8 cellular contexts compared by ENCODE assay signal in the genomic region with DNA sequence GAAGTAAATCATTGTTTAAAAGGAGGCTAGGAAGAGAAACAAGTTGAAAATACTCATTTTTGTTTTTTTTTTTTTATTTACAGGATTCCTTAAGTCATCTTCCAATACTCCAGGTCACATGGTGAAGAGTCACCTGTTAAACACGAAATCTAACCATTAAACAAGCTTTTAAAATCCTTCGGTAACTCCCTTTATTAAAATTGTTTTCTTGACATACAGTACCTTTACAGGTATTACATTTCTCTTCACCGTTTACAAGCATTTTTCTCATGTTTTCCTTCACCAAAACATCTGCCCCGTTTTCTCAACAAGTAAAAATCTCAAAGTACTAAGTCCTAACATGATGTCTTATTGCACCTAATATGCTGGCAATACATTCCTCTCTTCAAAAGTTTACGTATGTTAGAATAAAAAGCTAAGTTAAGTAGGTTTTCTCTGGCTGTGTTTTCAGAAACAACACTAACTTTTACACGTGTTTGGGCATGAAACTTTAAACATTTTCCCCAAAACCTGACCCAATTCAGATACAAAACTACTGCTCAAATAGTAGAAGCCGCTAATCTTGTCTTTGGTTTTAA. TPM values are rescaled to one million over a fixed set of nuclear protein-coding genes. Genes with fewer than 3 reads are reported as not detected.
DNase-seq lines count a peak whose midpoint lies in the region; ATAC-seq, FAIRE-seq and TF ChIP-seq lines count a peak whose summit lies in the region.

No MANE protein-coding gene starts in this region.

- FAIRE-seq in H54 (lab: Jason Lieb, UNC): no peak

- H2BK15ac ChIP-seq in H9 (ENCODE audit: low read depth, low read length): no peak overlapping the region

- H3K23me2 ChIP-seq in H9 (ENCODE audit: insufficient read length, low read depth, low read length, poor library complexity, severe bottlenecking): peaks cover 7% of the 10 kb centered on the region

- no peak overlapping the region for H3K4ac ChIP-seq in H9 (ENCODE audit: low read depth, low read length)

- no peak overlapping the region; the same call in 1 of the 2 replicates for H3K14ac ChIP-seq in H9 (ENCODE audit: insufficient read depth, low read length)

- no peak overlapping the region for H3K18ac ChIP-seq in H9 (ENCODE audit: insufficient read length, low read depth, low read length)

- no peak overlapping the region for H2BK20ac ChIP-seq in H9 (ENCODE audit: low read depth, low read length, poor library complexity, severe bottlenecking)

- no peak overlapping the region for H2BK12ac ChIP-seq in H9 (ENCODE audit: insufficient read length, low read depth, low read length)

- peak overlapping the region; percentile 100 for H3K9ac ChIP-seq in H9 (ENCODE audit: extremely low read depth, insufficient read length, low read length)

- no peak overlapping the region for H2BK5ac ChIP-seq in H9 (ENCODE audit: insufficient read length, low read length)

- H3T11ph ChIP-seq in H9 (ENCODE audit: low read length): no peak overlapping the region

- H4K8ac ChIP-seq in H9 (replicated peaks; ENCODE audit: insufficient read length, low read depth, low read length): no peak overlapping the region

- TF ChIP-seq EP300 in sigmoid colon (IDR thresholded peaks at IDR 0.05): no peak

- H3K4me3 ChIP-seq in RWPE2 (ENCODE audit: severe bottlenecking): peak overlapping the region; percentile 75
- H3K4me3 ChIP-seq in fibroblast of pulmonary artery (replicated peaks; ENCODE audit: low read depth, low read length): peak overlapping the region; percentile 64
- H3K4me3 ChIP-seq in sigmoid colon: peak overlapping the region; percentile 83 to 98 (median 92)

- peak overlapping the region in 1 of 2 experiments; percentile 97; a peak in 4 of 5 replicates for H3K4me3 Mint-ChIP-seq in H9

- H3K4me2 ChIP-seq in H9 (ENCODE audit: insufficient read depth, insufficient read length, low read length): peak overlapping the region; percentile 88

- H3K9me3 ChIP-seq in H9 (ENCODE audit: control insufficient read depth, low read depth, low read length) (no peaks in the 10 kb centered on the region), RWPE2 (ENCODE audit: severe bottlenecking) (no peaks in the 10 kb centered on the region), sigmoid colon (no peaks in the 10 kb centered on the region)

- TF ChIP-seq CTCF in H9 (conservative IDR thresholded peaks at IDR 0.05) (no peak), RWPE2 (IDR thresholded peaks at IDR 0.05; ENCODE audit: poor library complexity, severe bottlenecking) (no peak), fibroblast of pulmonary artery (IDR thresholded peaks at IDR 0.05; ENCODE audit: low read length, missing control alignments) (no peak), sigmoid colon (IDR thresholded peaks at IDR 0.05) (no peak)

- no peak overlapping the region for H4K91ac ChIP-seq in H9 (ENCODE audit: insufficient read length, low read depth, low read length)

- H3K36me3 ChIP-seq in RWPE2 (ENCODE audit: low read depth): peaks cover 35% of the 10 kb centered on the region
- no peaks in the 10 kb centered on the region for H3K36me3 ChIP-seq in sigmoid colon

- no peak overlapping the region for H2AFZ ChIP-seq in H9 (ENCODE audit: low read length)

- peak overlapping the region; percentile 95 to 98 (median 96) for H3K27ac Mint-ChIP-seq in H9

- H3K27me3 ChIP-seq in H9 (ENCODE audit: insufficient read depth, low read length): no peaks in the 10 kb centered on the region
- no peaks in the 10 kb centered on the region for H3K27me3 ChIP-seq in RWPE2 (ENCODE audit: insufficient read depth, poor library complexity, severe bottlenecking)
- no peaks in the 10 kb centered on the region for H3K27me3 ChIP-seq in sigmoid colon

- no peak overlapping the region for H2BK120ac ChIP-seq in H9 (ENCODE audit: low read depth, low read length, poor library complexity, severe bottlenecking)

- DNase-seq in H9 (no peak), RWPE2 (ENCODE audit: low spot score) (no peak), fibroblast of pulmonary artery (ENCODE audit: low read depth) (no peak), sigmoid colon (no peak), epidermal melanocyte (ENCODE audit: insufficient read length, low spot score) (no peak), H54 (ENCODE audit: insufficient read length, low spot score) (no peak), NK-92 (lab: John Stamatoyannopoulos, UW; ENCODE audit: unreplicated experiment) (no peak)

- no peaks in the 10 kb centered on the region for H3K79me1 ChIP-seq in H9 (ENCODE audit: insufficient read depth, low read depth, low read length, poor library complexity, severe bottlenecking)

- H3K27ac ChIP-seq in H9 (ENCODE audit: insufficient read length, low read depth, low read length): peak overlapping the region; percentile 88
- H3K27ac ChIP-seq in RWPE2 (ENCODE audit: poor library complexity, severe bottlenecking): peak overlapping the region; percentile 85
- peak overlapping the region; percentile 95 to 98 (median 98) for H3K27ac ChIP-seq in sigmoid colon

- no peak overlapping the region for H2AK5ac ChIP-seq in H9 (ENCODE audit: insufficient read length, low read length)

- H4K5ac ChIP-seq in H9 (ENCODE audit: insufficient read length, low read depth, low read length): no peak overlapping the region

- no CpG with 5 or more reads among the region's 7 CpGs for WGBS in H9 (ENCODE audit: extremely low coverage, insufficient read length, low lambda C conversion rate)
- WGBS in sigmoid colon, 2 donors: 0 to 2% methylated on average over 7 of the region's 7 CpGs

- peaks cover 33 to 37% of the 10 kb centered on the region in 2 experiments for H3K4me1 Mint-ChIP-seq in H9

- intact Hi-C loops in sigmoid colon (cut with DNase I): no loop called here

- H3K23ac ChIP-seq in H9 (ENCODE audit: insufficient read length, low read depth, low read length): no peak overlapping the region

- peaks cover 7 to 14% (median 7%) of the 10 kb centered on the region in 3 experiments; a peak in 6 of 7 replicates for H3K36me3 Mint-ChIP-seq in H9 (ENCODE audit: insufficient read depth in 1 of 3, low read depth in 3 of 3)

- no peaks in the 10 kb centered on the region for H3K9me3 Mint-ChIP-seq in H9

- H3K56ac ChIP-seq in H9 (ENCODE audit: insufficient read length, low read depth, low read length): peak overlapping the region; percentile 89

- peaks cover 47% of the 10 kb centered on the region for H3K79me2 ChIP-seq in H9 (ENCODE audit: insufficient read depth, low read length)

- ATAC-seq in RWPE2 (ENCODE audit: low read depth): no peak
- ATAC-seq in HG02763 (IDR thresholded peaks at IDR 0.05; ENCODE audit: unreplicated experiment): no peak

- TF ChIP-seq POLR2A in sigmoid colon (IDR thresholded peaks at IDR 0.05): no peak
- no peak for TF ChIP-seq POLR2A in H54 (IDR thresholded peaks at IDR 0.05; ENCODE audit: low read depth, low read length)

- H3K4me1 ChIP-seq in H9 (ENCODE audit: insufficient read depth, low read length) (peaks cover 2% of the 10 kb centered on the region), RWPE2 (ENCODE audit: insufficient read depth, poor library complexity, severe bottlenecking) (peaks cover 41% of the 10 kb centered on the region), sigmoid colon (peaks cover 0 to 61% (median 51%) of the 10 kb centered on the region in 4 donors)

- H3K27me3 Mint-ChIP-seq in H9 (ENCODE audit: low read depth): no peaks in the 10 kb centered on the region

- H4K20me1 ChIP-seq in H9 (ENCODE audit: control insufficient read depth, insufficient read depth, insufficient read length): no peaks in the 10 kb centered on the region

RNA-seq across cellular contexts. Expression of a gene that starts 1.1 kb away (rescaled TPM):
- total RNA-seq in H9 (2021): 92.3 and 96.6 TPM in 2 replicates
- total RNA-seq in sigmoid colon: 10 to 100 TPM; 73.4 to 87.2 (median 83.4) TPM
- polyA plus RNA-seq in sigmoid colon: 10 to 100 TPM; 30.0 to 36.8 (median 33.1) TPM
